In genomic region chr3:194785315-194785714, GRCh38 we compare ENCODE assay signal across 1 cellular context.
TF ChIP-seq lines count a peak whose summit lies in the region.

No MANE protein-coding gene starts in this region.

TF ChIP-seq in SK-N-SH, 30 proteins besides CTCF, POLR2A, EP300 and RAD21 (continued from another document):
- TF ChIP-seq USF2 (IDR thresholded peaks at IDR 0.05; ENCODE audit: borderline replicate concordance, low read depth, low read length) (no peak), IRF3 (IDR thresholded peaks at IDR 0.05; ENCODE audit: low read depth, low read length) (no peak), TEAD4 (IDR thresholded peaks at IDR 0.05; ENCODE audit: borderline replicate concordance, insufficient read depth) (no peak), POLR2AphosphoS5 (IDR thresholded peaks at IDR 0.05; ENCODE audit: low read depth, low read length) (no peak), MAX (IDR thresholded peaks at IDR 0.05; ENCODE audit: low read depth) (no peak), TAF1 (IDR thresholded peaks at IDR 0.05; ENCODE audit: borderline replicate concordance, low read depth, low read length) (no peak), SIN3A (IDR thresholded peaks at IDR 0.05; ENCODE audit: borderline replicate concordance, low read depth, low read length) (no peak), CHD2 (IDR thresholded peaks at IDR 0.05; ENCODE audit: low read length, partially characterized antibody) (no peak), RFX5 (IDR thresholded peaks at IDR 0.05; ENCODE audit: low read length) (no peak)
